In the genomic region with DNA sequence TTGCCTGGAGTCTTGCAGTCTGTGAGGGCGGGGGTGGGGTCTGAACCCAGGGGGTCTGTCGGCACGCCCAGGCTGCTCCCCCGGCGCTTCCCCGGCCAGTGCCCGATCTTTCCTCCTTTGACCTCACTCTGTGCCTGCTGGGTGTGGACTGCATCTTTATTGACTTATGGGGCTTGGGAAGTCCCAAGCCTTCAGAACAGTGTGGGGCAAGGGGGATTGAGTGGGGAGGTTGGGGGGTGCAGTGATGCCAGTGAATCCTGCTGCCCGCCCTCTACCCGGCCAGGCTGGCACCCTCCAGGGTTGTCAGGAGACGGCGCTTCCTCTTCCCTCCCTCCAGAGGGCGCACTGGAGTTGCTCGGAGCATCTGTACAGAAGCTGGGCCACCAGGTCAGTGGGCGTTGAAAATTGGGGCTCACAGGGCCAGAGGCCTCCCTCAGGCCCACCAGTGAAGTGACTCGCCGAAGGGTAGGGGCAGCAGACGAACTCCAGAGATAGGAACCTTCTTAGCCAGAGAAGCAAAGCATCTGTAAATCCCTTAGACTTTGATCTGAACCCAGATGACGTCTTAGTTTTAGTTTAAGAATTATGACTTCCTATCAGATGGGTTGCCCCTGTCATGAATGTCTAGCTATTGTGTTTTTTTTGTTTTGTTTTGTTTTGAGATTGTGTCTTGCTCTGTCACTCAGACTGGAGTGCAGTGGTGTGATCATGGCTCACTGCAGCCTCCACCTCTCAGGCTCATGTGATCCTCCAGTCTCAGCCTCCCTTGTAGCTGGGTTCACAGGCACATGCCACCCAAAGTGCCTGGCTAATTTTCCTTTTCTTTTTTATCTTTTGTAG, we compare ENCODE assay signal across 8 cellular contexts.
DNase-seq lines count a peak whose midpoint lies in the region; TF ChIP-seq lines count a peak whose summit lies in the region.

No MANE protein-coding gene starts in this region.

- H3K9me3 Mint-ChIP-seq in activated CD4-positive, alpha-beta memory T cell treated with anti-CD3 and anti-CD28 coated beads for 36 hours = no peaks in the 10 kb centered on the region
- no peaks in the 10 kb centered on the region for H3K9me3 Mint-ChIP-seq in nephron progenitor cell

- no peaks in the 10 kb centered on the region for H3K36me3 Mint-ChIP-seq in activated CD4-positive, alpha-beta memory T cell treated with anti-CD3 and anti-CD28 coated beads for 36 hours
- peaks cover 5% of the 10 kb centered on the region for H3K36me3 Mint-ChIP-seq in nephron progenitor cell (ENCODE audit: low read depth)

- peak; percentile 63 for DNase-seq in NB4 (ENCODE audit: low read depth)
- DNase-seq in activated CD4-positive, alpha-beta memory T cell treated with anti-CD3 and anti-CD28 coated beads for 36 hours = peak; percentile 66
- peak; percentile 61 to 70 for DNase-seq in erythroblast (lab: John Stamatoyannopoulos, UW)
- peak; percentile 61 for DNase-seq in nephron progenitor cell
- DNase-seq in uterus = no peak
- DNase-seq in DMS114 treated with DMSO at 0.1 percent for 48 hours (lab: John Stamatoyannopoulos, UW; ENCODE audit: unreplicated experiment) = no peak
- no peak for DNase-seq in NCI-H526 treated with DMSO at 0.1 percent for 48 hours (lab: John Stamatoyannopoulos, UW)

- intact Hi-C loops in activated CD4-positive, alpha-beta memory T cell treated with anti-CD3 and anti-CD28 coated beads for 36 hours (cut with micrococcal nuclease) = no loop called here
- intact Hi-C loops in uterus (cut with DNase I; ENCODE audit: low total_unique reads) = no loop called here

- no peaks in the 10 kb centered on the region for H3K36me3 ChIP-seq in uterus

- H3K4me3 ChIP-seq in NB4 (ENCODE audit: low read depth, low read length) (no peak overlapping the region), uterus (no peak overlapping the region)

- no peaks in the 10 kb centered on the region for H3K9me3 ChIP-seq in uterus

- TF ChIP-seq POLR2A in NB4 (IDR thresholded peaks at IDR 0.05; ENCODE audit: extremely low read depth, insufficient read length) = no peak
- no peak for TF ChIP-seq POLR2A in erythroblast (IDR thresholded peaks at IDR 0.05; ENCODE audit: low read length)
- no peak for TF ChIP-seq POLR2A in uterus (IDR thresholded peaks at IDR 0.05)

- peak; percentile 87 for TF ChIP-seq CTCF in GM12872 (IDR thresholded peaks at IDR 0.05; ENCODE audit: insufficient read depth, low read depth, low read length)
- TF ChIP-seq CTCF in NB4 (IDR thresholded peaks at IDR 0.05; ENCODE audit: low read depth, low read length) = peak; percentile 89
- peak; percentile 54 for TF ChIP-seq CTCF in nephron progenitor cell (IDR thresholded peaks at IDR 0.05)
- TF ChIP-seq CTCF in uterus (IDR thresholded peaks at IDR 0.05) = peak; percentile 18 to 36 (median 32)

- no peak overlapping the region for H3K27ac Mint-ChIP-seq in activated CD4-positive, alpha-beta memory T cell treated with anti-CD3 and anti-CD28 coated beads for 36 hours
- no peak overlapping the region for H3K27ac Mint-ChIP-seq in nephron progenitor cell

- no peaks in the 10 kb centered on the region for H3K27me3 ChIP-seq in uterus

- POLR2A ChIA-PET in activated CD4-positive, alpha-beta memory T cell treated with anti-CD3 and anti-CD28 coated beads for 36 hours (lab: Charles Lee) = no interaction called here

- no peaks in the 10 kb centered on the region for H3K4me1 Mint-ChIP-seq in activated CD4-positive, alpha-beta memory T cell treated with anti-CD3 and anti-CD28 coated beads for 36 hours (ENCODE audit: low read depth)
- H3K4me1 Mint-ChIP-seq in nephron progenitor cell = peaks cover 37% of the 10 kb centered on the region

- no peak overlapping the region for H3K4me3 Mint-ChIP-seq in activated CD4-positive, alpha-beta memory T cell treated with anti-CD3 and anti-CD28 coated beads for 36 hours
- H3K4me3 Mint-ChIP-seq in nephron progenitor cell = no peak overlapping the region

- no peaks in the 10 kb centered on the region for H3K4me1 ChIP-seq in uterus

- no peak overlapping the region for H3K27ac ChIP-seq in uterus

- H3K27me3 Mint-ChIP-seq in activated CD4-positive, alpha-beta memory T cell treated with anti-CD3 and anti-CD28 coated beads for 36 hours = peaks cover 5% of the 10 kb centered on the region
- peaks cover 81% of the 10 kb centered on the region for H3K27me3 Mint-ChIP-seq in nephron progenitor cell (ENCODE audit: low read depth, poor library complexity)

- CTCF ChIA-PET in activated CD4-positive, alpha-beta memory T cell treated with anti-CD3 and anti-CD28 coated beads for 36 hours (lab: Charles Lee) = interaction anchor here (0.6 to 2.0 kb wide), 10 partner anchors 10 to 319 kb away, joined by 3 to 8 read pairs (median 6); no protein-coding TSS in a partner anchor

Comparison
In these comparisons a context has a peak if more than half of its experiments do, and no peak if none do; other contexts are left out.
1. CTCF ChIP-seq: peak in every context shown above with its lines; median percentile 89 in NB4; 87 in GM12872; 54 in nephron progenitor cell; 32 in uterus.
2. DNase-seq: peak in NB4 (single experiment), activated CD4-positive, alpha-beta memory T cell treated with anti-CD3 and anti-CD28 coated beads for 36 hours (single experiment), erythroblast (2 of 2) and nephron progenitor cell (single experiment); none in uterus (0 of 2), DMS114 treated with DMSO at 0.1 percent for 48 hours (single experiment) and NCI-H526 treated with DMSO at 0.1 percent for 48 hours (single experiment).